In genomic region chr7:105656922-105657521, GRCh38 we compare ENCODE assay signal across 8 cellular contexts.
A peak's percentile ranks its signal among the peaks of the same experiment; 100 is the strongest.
DNase-seq lines count a peak whose midpoint lies in the region; ATAC-seq, FAIRE-seq and TF ChIP-seq lines count a peak whose summit lies in the region.

No MANE protein-coding gene starts in this region.

- no peaks in the 10 kb centered on the region for H3K9me3 ChIP-seq in small intestine (ENCODE audit: control insufficient read depth, low read depth)

- DNase-seq in NCI-H510A treated with DMSO at 0.1 percent for 48 hours (lab: John Stamatoyannopoulos, UW) (peak; percentile 20), NCI-H510A (lab: John Stamatoyannopoulos, UW) (no peak), NB4 (ENCODE audit: low read depth) (peak; percentile 74), erythroblast (lab: John Stamatoyannopoulos, UW) (peak; percentile 63 to 79), small intestine (peak; percentile 53), posterior vena cava (ENCODE audit: low spot score) (no peak)
- peak; percentile 43 to 55 for DNase-seq in activated CD8-positive, alpha-beta memory T cell treated with anti-CD3 and anti-CD28 coated beads for 1 hour (ENCODE audit: extremely low read depth in 1 of 2, low read depth in 1 of 2)

- no peak for FAIRE-seq in small intestine (lab: Jason Lieb, UNC)

- H3K36me3 ChIP-seq in small intestine (ENCODE audit: control insufficient read depth in 2 of 2, insufficient read depth in 2 of 2, low read length in 2 of 2): no peaks in the 10 kb centered on the region

- no peak for ATAC-seq in HG02852 (IDR thresholded peaks at IDR 0.05; ENCODE audit: unreplicated experiment)

- peaks cover 0 to 2% of the 10 kb centered on the region in 2 donors for H3K4me1 ChIP-seq in small intestine (ENCODE audit: control insufficient read depth in 2 of 2, insufficient read depth in 1 of 2, low read depth in 1 of 2, low read length in 1 of 2)

- TF ChIP-seq POLR2A in NB4 (IDR thresholded peaks at IDR 0.05; ENCODE audit: extremely low read depth, insufficient read length) (no peak), erythroblast (IDR thresholded peaks at IDR 0.05; ENCODE audit: low read length) (no peak)

- H3K27me3 ChIP-seq in small intestine (ENCODE audit: control insufficient read depth in 2 of 2, insufficient read depth in 2 of 2, low read length in 2 of 2): no peaks in the 10 kb centered on the region

- intact Hi-C loops in posterior vena cava (cut with DNase I): no loop called here

- H3K27ac ChIP-seq in small intestine (ENCODE audit: low read depth in 1 of 2, low read length in 1 of 2): no peak overlapping the region

- TF ChIP-seq CTCF in NB4 (IDR thresholded peaks at IDR 0.05; ENCODE audit: low read depth, low read length): peak; percentile 95

- H3K4me3 ChIP-seq in NB4 (ENCODE audit: low read depth, low read length) (no peak overlapping the region), small intestine (ENCODE audit: low read depth in 1 of 2, low read length in 2 of 2) (no peak overlapping the region)

- WGBS in small intestine, 3 donors: 68 to 75% (median 70%) methylated on average over 7 of the region's 7 CpGs

Comparison
In these comparisons a context has a peak if more than half of its experiments do, and no peak if none do; other contexts are left out.
1. DNase-seq: peak in NCI-H510A treated with DMSO at 0.1 percent for 48 hours (single experiment), NB4 (single experiment), activated CD8-positive, alpha-beta memory T cell treated with anti-CD3 and anti-CD28 coated beads for 1 hour (2 of 2), erythroblast (2 of 2) and small intestine (single experiment); none in NCI-H510A (single experiment) and posterior vena cava (single experiment).